ENCODE assay signal across 9 cellular contexts in genomic region chr9:37104183-37104889, GRCh38. TPM values are rescaled to one million over a fixed set of nuclear protein-coding genes. Genes with fewer than 3 reads are reported as not detected.
A peak's percentile ranks its signal among the peaks of the same experiment; 100 is the strongest.
DNase-seq lines count a peak whose midpoint lies in the region; ATAC-seq and TF ChIP-seq lines count a peak whose summit lies in the region.
"Had no signal": no experiment of that assay in that cellular context is flagged by ENCODE, and none has a peak within 500 bp of the region (broad histone marks: within the 10 kb centered on the region; RNA-seq: fewer than 3 reads in every experiment).

No MANE protein-coding gene starts in this region.

- BruUV-seq in HCT116 (replicated peaks; lab: Mats Ljungman, UMichigan), result no TSS peak

- TF ChIP-seq POLR2A in HCT116 (IDR thresholded peaks at IDR 0.05; ENCODE audit: borderline replicate concordance, extremely low read depth, insufficient read depth, insufficient read length), result no peak

- H3K4me1 ChIP-seq in HCT116 (ENCODE audit: control insufficient read depth in 1 of 2, insufficient read depth in 2 of 2, low read length in 2 of 2), result peaks cover 0 to 17% of the 10 kb centered on the region in 2 experiments; a peak in 2 of 4 replicates
- H3K4me1 ChIP-seq: pancreas had no signal

- H3K36me3 ChIP-seq in BJ (ENCODE audit: control insufficient read depth, insufficient read depth, low read length), result no peaks in the 10 kb centered on the region
- no peaks in the 10 kb centered on the region for H3K36me3 ChIP-seq in HCT116 (ENCODE audit: control insufficient read depth in 1 of 2, insufficient read depth in 2 of 2, low read length in 2 of 2)
- H3K36me3 ChIP-seq: pancreas had no signal

- no peak overlapping the region for H3K9ac ChIP-seq in HCT116 (ENCODE audit: low read length)

- intact Hi-C loops in HCT116 (cut with micrococcal nuclease), result no loop called here

- RAD21 ChIA-PET in HCT116 (lab: Charles Lee; ENCODE audit: low non-redundant PET in 1 of 2, low total read pairs in 2 of 2, uncharacterized antibody in 2 of 2, unreplicated experiment in 2 of 2), result no interaction called here

- H3K9me2 ChIP-seq in HCT116 (ENCODE audit: insufficient read depth), result no peaks in the 10 kb centered on the region

- H4K20me1 ChIP-seq in HCT116 (ENCODE audit: insufficient read depth), result no peaks in the 10 kb centered on the region

- DNase-seq in BJ (ENCODE audit: low read depth) (peak; percentile 23), HCT116 (ENCODE audit: low read depth, low spot score) (no peak), iris pigment epithelial cell (ENCODE audit: low read depth) (peak; percentile 91)
- DNase-seq in effector CD4-positive, alpha-beta T cell, result no peak
- DNase-seq: pancreas had no signal

- H3K79me2 ChIP-seq in HCT116 (ENCODE audit: insufficient read depth, low read length), result no peaks in the 10 kb centered on the region

- POLR2A ChIA-PET in BJ (lab: Charles Lee) (interaction anchor here (0.5 kb wide), 1 partner anchor 16 kb away, joined by 3 read pairs; the partner anchor contains the start of gene ZCCHC7), HCT116 (lab: Charles Lee) (interaction anchor here (1.3 kb wide), 1 partner anchor 17 kb away, joined by 3 read pairs; no protein-coding TSS in a partner anchor)

- no peak overlapping the region for H3K4me3 ChIP-seq in BJ (ENCODE audit: low read depth, low read length)
- H3K4me3 ChIP-seq in HCT116 (replicated peaks in 1 of 2; ENCODE audit: low read depth in 1 of 2, low read length in 2 of 2), result no peak overlapping the region
- H3K4me3 ChIP-seq: pancreas had no signal

- H3K4me2 ChIP-seq in HCT116 (ENCODE audit: low read length), result peak overlapping the region; percentile 30; the same call in 1 of the 2 replicates

- TF ChIP-seq CTCF in BJ (IDR thresholded peaks at IDR 0.05; ENCODE audit: insufficient read depth, low read depth, low read length) (no peak), HCT116 (IDR thresholded peaks at IDR 0.05 in 2 of 3, conservative IDR thresholded peaks at IDR 0.05 in 1 of 3; ENCODE audit: borderline replicate concordance in 1 of 3, insufficient read depth in 1 of 3, low read depth in 2 of 3, low read length in 2 of 3) (no peak), VCaP (conservative IDR thresholded peaks at IDR 0.05) (no peak)

- CTCF ChIA-PET in BJ (lab: Yijun Ruan, JAX) (interaction anchor here (1.0 to 2.0 kb wide), 3 partner anchors 15 to 65 kb away, joined by 3 to 5 read pairs (median 4); no protein-coding TSS in a partner anchor), HCT116 (lab: Charles Lee) (no interaction called here)

- H3K27me3 ChIP-seq in BJ (ENCODE audit: control insufficient read depth, insufficient read depth, low read length) (peaks cover 2% of the 10 kb centered on the region; the same call in 1 of the 2 replicates), HCT116 (ENCODE audit: insufficient read depth, low read length) (no peaks in the 10 kb centered on the region)
- H3K27me3 ChIP-seq: pancreas had no signal

- ATAC-seq in HCT116, result no peak
- no peak for ATAC-seq in HG02938 (IDR thresholded peaks at IDR 0.05; ENCODE audit: unreplicated experiment)
- no peak for ATAC-seq in GM21447 (IDR thresholded peaks at IDR 0.05; ENCODE audit: unreplicated experiment)
- ATAC-seq in GM21526 (IDR thresholded peaks at IDR 0.05; ENCODE audit: low FRiP score, unreplicated experiment), result no peak
- ATAC-seq: pancreas had no signal

- no peak overlapping the region for H3K27ac ChIP-seq in HCT116 (ENCODE audit: low read depth, low read length)
- H3K27ac ChIP-seq in VCaP, result peak overlapping the region; percentile 90; the same call in 1 of the 2 replicates
- H3K27ac ChIP-seq: pancreas had no signal

- no peaks in the 10 kb centered on the region for H3K9me3 ChIP-seq in HCT116 (ENCODE audit: control insufficient read depth in 1 of 2, insufficient read depth in 1 of 2, low read depth in 1 of 2, low read length in 2 of 2)
- H3K9me3 ChIP-seq: pancreas had no signal

- TF ChIP-seq RAD21 in HCT116 (IDR thresholded peaks at IDR 0.05; ENCODE audit: low read depth), result no peak

- peak overlapping the region; percentile 58 for H2AFZ ChIP-seq in HCT116 (ENCODE audit: low read depth, low read length, poor library complexity, severe bottlenecking)

TF ChIP-seq in HCT116, 20 proteins besides CTCF, POLR2A, EP300 and RAD21:
- TF ChIP-seq FOSL1 (IDR thresholded peaks at IDR 0.05; ENCODE audit: low read depth), result 0 out of 2 replicates have a peak, but pooled peaks have one; percentile 7
- no peak for TF ChIP-seq SP1 (IDR thresholded peaks at IDR 0.05; ENCODE audit: low read depth)
- no peak for TF ChIP-seq EZH2 (IDR thresholded peaks at IDR 0.05)
- TF ChIP-seq JUND (IDR thresholded peaks at IDR 0.05), result 0 out of 2 replicates have a peak, but pooled peaks have one; percentile 19

RNA-seq across cellular contexts. Expression of gene ZCCHC7, which starts 16.0 kb away (rescaled TPM):
- 23.2 and 25.3 TPM in 2 replicates for polyA plus RNA-seq in BJ (2011; rRNA removed)
- 17.2 and 30.7 TPM in 2 replicates for polyA minus RNA-seq in BJ (2011; rRNA and poly(A)+ RNA removed)
- total RNA-seq in HCT116 (2021; ENCODE audit: unreplicated experiment), result 31.2 TPM
- polyA plus RNA-seq in HCT116 (2012), result 17.9 and 23.6 TPM in 2 replicates

Comparison
In these comparisons a context has a peak if more than half of its experiments do, and no peak if none do; other contexts are left out.
1. DNase-seq: peak in BJ (single experiment) and iris pigment epithelial cell (single experiment); none in HCT116 (single experiment) and effector CD4-positive, alpha-beta T cell (single experiment).